In the genomic region with DNA sequence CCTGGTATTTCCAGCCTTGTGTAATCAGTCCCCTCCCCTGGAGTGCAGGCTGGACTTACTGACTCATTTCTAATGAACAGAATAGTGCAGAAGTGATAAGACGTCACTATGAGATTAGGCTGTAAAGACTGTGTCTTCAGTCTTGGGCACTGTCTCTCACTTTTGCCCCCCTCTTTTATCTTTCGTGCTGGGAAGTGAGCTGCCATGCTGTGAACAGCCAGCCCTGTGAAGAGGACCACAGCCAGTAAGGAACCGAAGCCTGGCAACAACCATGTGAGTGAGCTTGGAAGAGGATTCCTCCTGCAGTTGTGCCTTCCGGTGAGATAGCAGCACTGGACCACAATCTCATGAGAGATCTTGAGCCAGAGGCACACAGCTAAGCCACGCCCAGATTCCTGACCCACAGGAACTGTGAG, we compare ENCODE assay signal across 17 cellular contexts.
DNase-seq lines count a peak whose midpoint lies in the region; ATAC-seq and TF ChIP-seq lines count a peak whose summit lies in the region.
"Had no signal": no experiment of that assay in that cellular context is flagged by ENCODE, and none has a peak within 500 bp of the region (broad histone marks: within the 10 kb centered on the region; RNA-seq: fewer than 3 reads in every experiment).

No MANE protein-coding gene starts in this region.

- TF ChIP-seq CTCF in mammary epithelial cell (conservative IDR thresholded peaks at IDR 0.05 in 1 of 2, IDR thresholded peaks at IDR 0.05 in 1 of 2; ENCODE audit: extremely low read depth in 1 of 2, insufficient read depth in 1 of 2, low read depth in 1 of 2, low read length in 2 of 2) = no peak
- TF ChIP-seq CTCF in MCF 10A (IDR thresholded peaks at IDR 0.05; ENCODE audit: unreplicated experiment) = no peak
- TF ChIP-seq CTCF in type B pancreatic cell (conservative IDR thresholded peaks at IDR 0.05) = no peak

- H3K4me1 Mint-ChIP-seq in MCF 10A (ENCODE audit: insufficient read depth, unreplicated experiment) (no peaks in the 10 kb centered on the region), type B pancreatic cell (ENCODE audit: unreplicated experiment) (no peaks in the 10 kb centered on the region)

- H3K9me3 Mint-ChIP-seq in MCF 10A (ENCODE audit: unreplicated experiment) (no peaks in the 10 kb centered on the region), type B pancreatic cell (no peaks in the 10 kb centered on the region)
- H3K9me3 Mint-ChIP-seq: activated naive CD4-positive, alpha-beta T cell treated with anti-CD3 and anti-CD28 coated beads, Interleukin-2, amount 50 U/mL, for 72 hours had no signal

- dilution Hi-C loops in mammary epithelial cell (cut with HindIII; ENCODE audit: low sequenced_read_pairs) = no loop called here

- H3K9ac ChIP-seq in mammary epithelial cell (ENCODE audit: insufficient read depth, low read length) = no peak overlapping the region

- intact Hi-C loops in mammary epithelial cell (cut with micrococcal nuclease) (no loop called here), MCF 10A (cut with micrococcal nuclease) (no loop called here)

- CTCF ChIA-PET in mammary epithelial cell (lab: Charles Lee; ENCODE audit: low non-redundant PET) (interaction anchor here (0.6 kb wide), 1 partner anchor 441 kb away, joined by 3 read pairs; no protein-coding TSS in a partner anchor), MCF 10A (lab: Yijun Ruan, JAX) (no interaction called here)

- 21% methylated on average over 5 of the region's 5 CpGs for WGBS in mammary epithelial cell (ENCODE audit: low coverage, missing lambda C conversion rate)

- POLR2A ChIA-PET in MCF 10A (lab: Yijun Ruan, JAX) = interaction anchor here (0.5 to 0.6 kb wide), 2 partner anchors 16 to 178 kb away, joined by 3 read pairs; no protein-coding TSS in a partner anchor

- peaks cover 60% of the 10 kb centered on the region for H3K27me3 Mint-ChIP-seq in MCF 10A (ENCODE audit: insufficient read depth, unreplicated experiment)
- no peaks in the 10 kb centered on the region for H3K27me3 Mint-ChIP-seq in type B pancreatic cell

- H3K9me3 ChIP-seq in mammary epithelial cell (replicated peaks; ENCODE audit: insufficient read depth, low read length) = no peaks in the 10 kb centered on the region
- H3K9me3 ChIP-seq: sigmoid colon, testis had no signal

- peaks cover 4% of the 10 kb centered on the region for H3K4me1 ChIP-seq in mammary epithelial cell (ENCODE audit: insufficient read depth, low read length)
- H3K4me1 ChIP-seq: sigmoid colon, testis had no signal

- H3K36me3 Mint-ChIP-seq in MCF 10A (ENCODE audit: insufficient read depth, unreplicated experiment) (peaks cover 16% of the 10 kb centered on the region), type B pancreatic cell (peaks cover 13% of the 10 kb centered on the region)
- H3K36me3 Mint-ChIP-seq: activated naive CD4-positive, alpha-beta T cell treated with anti-CD3 and anti-CD28 coated beads, Interleukin-2, amount 50 U/mL, for 72 hours had no signal

- H3K27me3 ChIP-seq in mammary epithelial cell (ENCODE audit: insufficient read depth, low read length) = peaks cover 2% of the 10 kb centered on the region
- H3K27me3 ChIP-seq: sigmoid colon, testis had no signal

- H3K4me2 ChIP-seq in mammary epithelial cell (ENCODE audit: insufficient read depth, low read depth, low read length) = no peak overlapping the region

- no peaks in the 10 kb centered on the region for H4K20me1 ChIP-seq in mammary epithelial cell (ENCODE audit: insufficient read depth, low read length)

- no TSS peak for BruUV-seq in mammary epithelial cell (replicated peaks; lab: Mats Ljungman, UMichigan)
- BruUV-seq in MCF 10A (replicated peaks; lab: Mats Ljungman, UMichigan) = no TSS peak

- H3K27ac ChIP-seq in mammary epithelial cell (ENCODE audit: insufficient read depth, low read depth, low read length) = no peak overlapping the region
- H3K27ac ChIP-seq: sigmoid colon, SK-N-MC, testis had no signal

- no peak overlapping the region for H3K4me3 Mint-ChIP-seq in MCF 10A (ENCODE audit: unreplicated experiment)
- H3K4me3 Mint-ChIP-seq in type B pancreatic cell = no peak overlapping the region

- H2AFZ ChIP-seq in mammary epithelial cell (ENCODE audit: low read depth, low read length) = no peak overlapping the region

- DNase-seq in mammary epithelial cell (peak; percentile 14), MCF 10A (ENCODE audit: unreplicated experiment) (no peak), amniotic epithelial cell (ENCODE audit: low read depth) (peak; percentile 82), iris pigment epithelial cell (ENCODE audit: low read depth) (peak; percentile 74), type B pancreatic cell (ENCODE audit: extremely low spot score, unreplicated experiment) (no peak), NCI-H1436 treated with DMSO at 0.1 percent for 48 hours (lab: John Stamatoyannopoulos, UW) (no peak)
- no peak for DNase-seq in activated T-cell treated with anti-CD3 and anti-CD28 coated beads, Interleukin-2, amount 50 U/mL, for 48 hours
- DNase-seq: 8988T; effector CD4-positive, alpha-beta T cell; hippocampal formation; NCI-H1092; NCI-H748 treated with DMSO at 0.1 percent for 48 hours; sigmoid colon; testis had no signal

- no peak for ATAC-seq in HG02970 (IDR thresholded peaks at IDR 0.05; ENCODE audit: low FRiP score, unreplicated experiment)
- ATAC-seq: activated naive CD4-positive, alpha-beta T cell treated with anti-CD3 and anti-CD28 coated beads, Interleukin-2, amount 50 U/mL, for 72 hours had no signal

- H3K27ac Mint-ChIP-seq in MCF 10A (ENCODE audit: low read depth, unreplicated experiment) = no peak overlapping the region
- H3K27ac Mint-ChIP-seq in type B pancreatic cell = peak overlapping the region; percentile 82
- H3K27ac Mint-ChIP-seq: activated naive CD4-positive, alpha-beta T cell treated with anti-CD3 and anti-CD28 coated beads, Interleukin-2, amount 50 U/mL, for 72 hours had no signal

- no peaks in the 10 kb centered on the region for H3K79me2 ChIP-seq in mammary epithelial cell (ENCODE audit: insufficient read depth, low read length)

- H3K4me3 ChIP-seq in mammary epithelial cell (replicated peaks in 1 of 3; ENCODE audit: insufficient read depth in 1 of 3, low read depth in 2 of 3, low read length in 3 of 3) = no peak overlapping the region
- H3K4me3 ChIP-seq: sigmoid colon, SK-N-MC, testis had no signal

- H3K36me3 ChIP-seq in mammary epithelial cell (ENCODE audit: insufficient read depth, low read length) = no peaks in the 10 kb centered on the region

- in situ Hi-C loops in mammary epithelial cell (cut with MboI; ENCODE audit: low sequenced_read_pairs in 2 of 2) = no loop called here

Comparison
In these comparisons a context has a peak if more than half of its experiments do, and no peak if none do; other contexts are left out.
1. DNase-seq: peak in mammary epithelial cell (single experiment), amniotic epithelial cell (single experiment) and iris pigment epithelial cell (single experiment); none in MCF 10A (single experiment), type B pancreatic cell (single experiment), NCI-H1436 treated with DMSO at 0.1 percent for 48 hours (single experiment) and activated T-cell treated with anti-CD3 and anti-CD28 coated beads, Interleukin-2, amount 50 U/mL, for 48 hours (0 of 2).